In the genomic region with DNA sequence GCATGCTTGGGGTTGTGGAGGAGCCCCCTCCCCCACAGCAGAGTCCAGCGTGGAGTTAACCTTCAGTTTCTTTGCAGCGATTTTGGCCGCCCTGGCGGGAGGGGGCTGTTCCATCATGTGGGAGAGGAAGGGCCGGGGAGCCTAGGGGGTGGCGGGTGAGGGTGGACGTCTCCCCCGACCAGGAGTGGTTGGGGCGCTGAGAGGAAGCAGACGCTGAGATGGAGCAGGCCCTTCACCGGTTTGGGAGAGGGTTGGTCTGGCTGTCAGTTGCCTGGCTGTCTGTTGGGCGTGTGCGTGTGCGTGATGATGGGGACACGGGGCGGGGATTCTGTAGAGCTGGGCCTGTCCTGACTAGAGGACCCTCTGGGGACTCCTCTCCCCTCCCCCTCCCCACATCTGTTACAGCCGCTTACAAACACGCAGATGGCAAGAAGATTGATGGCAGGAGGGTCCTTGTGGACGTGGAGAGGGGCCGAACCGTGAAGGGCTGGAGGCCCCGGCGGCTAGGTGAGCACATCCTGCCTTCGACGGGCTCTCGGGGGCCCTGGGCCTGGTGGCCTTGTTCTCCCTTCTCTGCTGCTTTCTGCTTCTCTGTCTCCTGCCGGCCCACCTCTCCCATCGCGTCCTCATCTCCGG, we compare ENCODE assay signal across 22 cellular contexts. TPM values are rescaled to one million over a fixed set of nuclear protein-coding genes. Genes with fewer than 3 reads are reported as not detected.
A peak's percentile ranks its signal among the peaks of the same experiment; 100 is the strongest.
DNase-seq lines count a peak whose midpoint lies in the region; ATAC-seq and TF ChIP-seq lines count a peak whose summit lies in the region.
"Had no signal": no experiment of that assay in that cellular context is flagged by ENCODE, and none has a peak within 500 bp of the region (broad histone marks: within the 10 kb centered on the region; RNA-seq: fewer than 3 reads in every experiment).

No MANE protein-coding gene starts in this region.

- peaks cover 0 to 2% of the 10 kb centered on the region in 2 experiments; a peak in 2 of 5 replicates for H3K9me3 Mint-ChIP-seq in H9
- no peaks in the 10 kb centered on the region for H3K9me3 Mint-ChIP-seq in WTC11
- H3K9me3 Mint-ChIP-seq in nephron, result no peaks in the 10 kb centered on the region
- H3K9me3 Mint-ChIP-seq: activated CD4-positive, alpha-beta memory T cell treated with anti-CD3 and anti-CD28 coated beads for 36 hours; activated naive CD8-positive, alpha-beta T cell treated with anti-CD3 and anti-CD28 coated beads, Interleukin-2, amount 10 ng/mL, durations not matched to agents 7 days and 5 days; activated T-cell treated with anti-CD3 and anti-CD28 coated beads, Interleukin-2, amount 50 U/mL, for 72 hours; T-cell had no signal

- H3K4me1 ChIP-seq in BE2C (peaks cover 20% of the 10 kb centered on the region), H9 (ENCODE audit: insufficient read depth, low read length) (no peaks in the 10 kb centered on the region), GM23248 (ENCODE audit: insufficient read depth) (no peaks in the 10 kb centered on the region)
- H3K4me1 ChIP-seq: breast epithelium had no signal

- peaks cover 25% of the 10 kb centered on the region for H3F3A ChIP-seq in GM23248 (ENCODE audit: insufficient read depth)

- no peaks in the 10 kb centered on the region for H3K27me3 ChIP-seq in BE2C
- H3K27me3 ChIP-seq in H9 (ENCODE audit: insufficient read depth, low read length), result no peaks in the 10 kb centered on the region
- H3K27me3 ChIP-seq in GM23248 (replicated peaks; ENCODE audit: insufficient read depth), result no peaks in the 10 kb centered on the region
- H3K27me3 ChIP-seq: breast epithelium, esophagus muscularis mucosa had no signal

- no peak overlapping the region for H2BK15ac ChIP-seq in H9 (ENCODE audit: low read depth, low read length)

- H2BK120ac ChIP-seq in H9 (ENCODE audit: low read depth, low read length, poor library complexity, severe bottlenecking), result no peak overlapping the region

- H4K8ac ChIP-seq in H9 (replicated peaks; ENCODE audit: insufficient read length, low read depth, low read length), result no peak overlapping the region

- H3K27ac ChIP-seq in H9 (ENCODE audit: insufficient read length, low read depth, low read length), result no peak overlapping the region
- H3K27ac ChIP-seq in GM23248, result no peak overlapping the region
- H3K27ac ChIP-seq: breast epithelium, C4-2B, esophagus muscularis mucosa had no signal

- no peak overlapping the region for H3K18ac ChIP-seq in H9 (ENCODE audit: insufficient read length, low read depth, low read length)

- DNase-seq in BE2C (peak; percentile 75), H9 (no peak), WTC11 (ENCODE audit: low spot score) (no peak), DMS79 treated with DMSO at 0.1 percent for 48 hours (lab: John Stamatoyannopoulos, UW) (no peak), GM23248 (no peak)
- DNase-seq in activated naive CD4-positive, alpha-beta T cell treated with anti-CD3 and anti-CD28 coated beads, Interleukin-2, amount 50 U/mL, for 16 hours, result no peak
- DNase-seq: activated CD4-positive, alpha-beta memory T cell treated with anti-CD3 and anti-CD28 coated beads for 36 hours; activated naive CD8-positive, alpha-beta T cell treated with anti-CD3 and anti-CD28 coated beads, Interleukin-2, amount 10 ng/mL, durations not matched to agents 7 days and 5 days; activated T-cell treated with anti-CD3 and anti-CD28 coated beads, Interleukin-2, amount 50 U/mL, for 72 hours; left colon; NCI-H1436; NCI-H226; occipital lobe; RPMI8226; substantia nigra; T-cell had no signal

- H3K79me1 ChIP-seq in H9 (ENCODE audit: insufficient read depth, low read depth, low read length, poor library complexity, severe bottlenecking), result no peaks in the 10 kb centered on the region

- H3K4me2 ChIP-seq in H9 (ENCODE audit: insufficient read depth, insufficient read length, low read length) (no peak overlapping the region), GM23248 (ENCODE audit: unreplicated experiment) (no peak overlapping the region)

- no peaks in the 10 kb centered on the region for H3K23me2 ChIP-seq in H9 (ENCODE audit: insufficient read length, low read depth, low read length, poor library complexity, severe bottlenecking)

- no CpG with 5 or more reads among the region's 30 CpGs for WGBS in H9 (ENCODE audit: extremely low coverage, insufficient read length, low lambda C conversion rate)
- 76 to 79% methylated on average over 26 to 30 of the region's 30 CpGs for whole genome bisulfite sequencing in GM23248 (ENCODE audit: low coverage in 1 of 2, low lambda C conversion rate in 2 of 2, missing lambda C conversion rate in 2 of 2), 2 experiments

- no peak overlapping the region for H2BK5ac ChIP-seq in H9 (ENCODE audit: insufficient read length, low read length)

- H3K4me3 Mint-ChIP-seq in H9, result no peak overlapping the region
- H3K4me3 Mint-ChIP-seq in WTC11, result no peak overlapping the region
- H3K4me3 Mint-ChIP-seq in nephron, result peak overlapping the region in 2 of 3 experiments; percentile 43 to 54
- H3K4me3 Mint-ChIP-seq: activated CD4-positive, alpha-beta memory T cell treated with anti-CD3 and anti-CD28 coated beads for 36 hours; activated naive CD8-positive, alpha-beta T cell treated with anti-CD3 and anti-CD28 coated beads, Interleukin-2, amount 10 ng/mL, durations not matched to agents 7 days and 5 days; activated T-cell treated with anti-CD3 and anti-CD28 coated beads, Interleukin-2, amount 50 U/mL, for 72 hours; T-cell had no signal

- H3K56ac ChIP-seq in H9 (ENCODE audit: insufficient read length, low read depth, low read length), result no peak overlapping the region

- H3K4me1 Mint-ChIP-seq in H9 (peaks cover 6 to 32% of the 10 kb centered on the region in 2 experiments), WTC11 (peaks cover 20% of the 10 kb centered on the region), nephron (peaks cover 12% of the 10 kb centered on the region)

- H3K23ac ChIP-seq in H9 (ENCODE audit: insufficient read length, low read depth, low read length), result no peak overlapping the region

- H3K36me3 ChIP-seq in BE2C (peaks cover 92% of the 10 kb centered on the region), GM23248 (ENCODE audit: low read depth) (peaks cover 37% of the 10 kb centered on the region; the same call in 1 of the 2 replicates)
- H3K36me3 ChIP-seq: breast epithelium had no signal

- no peaks in the 10 kb centered on the region for H3K9me3 ChIP-seq in BE2C
- H3K9me3 ChIP-seq in H9 (ENCODE audit: control insufficient read depth, low read depth, low read length), result no peaks in the 10 kb centered on the region
- H3K9me3 ChIP-seq in GM23248 (ENCODE audit: low read depth), result no peaks in the 10 kb centered on the region
- H3K9me3 ChIP-seq: breast epithelium, esophagus muscularis mucosa had no signal

- no peak overlapping the region for H2BK20ac ChIP-seq in H9 (ENCODE audit: low read depth, low read length, poor library complexity, severe bottlenecking)

- no peak overlapping the region for H3K9ac ChIP-seq in H9 (ENCODE audit: extremely low read depth, insufficient read length, low read length)
- H3K9ac ChIP-seq in GM23248, result no peak overlapping the region

- no peak overlapping the region for H3K4me3 ChIP-seq in BE2C (ENCODE audit: low read depth, low read length)
- no peak overlapping the region for H3K4me3 ChIP-seq in GM23248
- H3K4me3 ChIP-seq: breast epithelium, esophagus muscularis mucosa had no signal

- no peak overlapping the region for H4K91ac ChIP-seq in H9 (ENCODE audit: insufficient read length, low read depth, low read length)

- no peak overlapping the region for H3K14ac ChIP-seq in H9 (ENCODE audit: insufficient read depth, low read length)

- CTCF ChIA-PET in WTC11 (lab: Charles Lee), result interaction anchor here (0.6 to 2.8 kb wide), 5 partner anchors 9 to 105 kb away, joined by 3 to 30 read pairs (median 3); a partner anchor contains a TSS

- H3K79me2 ChIP-seq in H9 (ENCODE audit: insufficient read depth, low read length), result no peaks in the 10 kb centered on the region
- H3K79me2 ChIP-seq in GM23248 (ENCODE audit: insufficient read depth), result peaks cover 23% of the 10 kb centered on the region

- H3K27me3 Mint-ChIP-seq in H9 (ENCODE audit: low read depth) (no peaks in the 10 kb centered on the region; the same call in 1 of the 2 replicates), WTC11 (ENCODE audit: low read depth) (no peaks in the 10 kb centered on the region), nephron (ENCODE audit: low read depth) (no peaks in the 10 kb centered on the region)
- H3K27me3 Mint-ChIP-seq: activated CD4-positive, alpha-beta memory T cell treated with anti-CD3 and anti-CD28 coated beads for 36 hours; activated naive CD8-positive, alpha-beta T cell treated with anti-CD3 and anti-CD28 coated beads, Interleukin-2, amount 10 ng/mL, durations not matched to agents 7 days and 5 days; T-cell had no signal

- no peak for ATAC-seq in WTC11
- ATAC-seq: activated T-cell treated with anti-CD3 and anti-CD28 coated beads, Interleukin-2, amount 50 U/mL, for 72 hours; left colon; T-cell had no signal

- no peaks in the 10 kb centered on the region for H3K9me2 ChIP-seq in GM23248 (ENCODE audit: insufficient read depth)

- H3T11ph ChIP-seq in H9 (ENCODE audit: low read length), result no peak overlapping the region

- in situ Hi-C loops in GM23248 (cut with MboI), result no loop called here

- TF ChIP-seq CTCF in BE2C (IDR thresholded peaks at IDR 0.05; ENCODE audit: low read depth, low read length) (no peak), H9 (conservative IDR thresholded peaks at IDR 0.05) (no peak), WTC11 (IDR thresholded peaks at IDR 0.05) (no peak), nephron (IDR thresholded peaks at IDR 0.05; ENCODE audit: unreplicated experiment in 3 of 3) (no peak)

- no peak overlapping the region for H2AK5ac ChIP-seq in H9 (ENCODE audit: insufficient read length, low read length)

- no peak overlapping the region for H3K4ac ChIP-seq in H9 (ENCODE audit: low read depth, low read length)

- H4K5ac ChIP-seq in H9 (ENCODE audit: insufficient read length, low read depth, low read length), result no peak overlapping the region

- H3K36me3 Mint-ChIP-seq in H9 (ENCODE audit: insufficient read depth in 1 of 3, low read depth in 3 of 3) (peaks cover 59 to 88% (median 86%) of the 10 kb centered on the region in 3 experiments), WTC11 (peaks cover 57% of the 10 kb centered on the region), nephron (ENCODE audit: low read depth) (peaks cover 66% of the 10 kb centered on the region)

- H2AFZ ChIP-seq in H9 (ENCODE audit: low read length), result no peak overlapping the region
- H2AFZ ChIP-seq in GM23248, result no peak overlapping the region

- H4K20me1 ChIP-seq in H9 (ENCODE audit: control insufficient read depth, insufficient read depth, insufficient read length), result no peaks in the 10 kb centered on the region
- no peaks in the 10 kb centered on the region; the same call in 1 of the 2 replicates for H4K20me1 ChIP-seq in GM23248 (ENCODE audit: insufficient read depth)

- H3K27ac Mint-ChIP-seq in H9 (peak overlapping the region in 2 of 3 experiments; percentile 61 to 90; a peak in 4 of 7 replicates), WTC11 (peak overlapping the region; percentile 37; the same call in 1 of the 2 replicates), nephron (peak overlapping the region; percentile 7 to 89 (median 67))
- H3K27ac Mint-ChIP-seq: activated CD4-positive, alpha-beta memory T cell treated with anti-CD3 and anti-CD28 coated beads for 36 hours; activated naive CD8-positive, alpha-beta T cell treated with anti-CD3 and anti-CD28 coated beads, Interleukin-2, amount 10 ng/mL, durations not matched to agents 7 days and 5 days; activated T-cell treated with anti-CD3 and anti-CD28 coated beads, Interleukin-2, amount 50 U/mL, for 72 hours; T-cell had no signal

- H2BK12ac ChIP-seq in H9 (ENCODE audit: insufficient read length, low read depth, low read length), result no peak overlapping the region

- POLR2A ChIA-PET in WTC11 (lab: Charles Lee), result no interaction called here

RNA-seq across cellular contexts. Expression of a gene that starts 9.8 kb away (rescaled TPM):
- 22.0 TPM for polyA plus RNA-seq in BE2C (2012; ENCODE audit: insufficient read depth, insufficient read length, low read depth)
- total RNA-seq in H9 (2021) (3.5 and 4.2 TPM in 2 replicates), WTC11 (2021) (5.1 to 5.7 TPM (median 5.1 TPM) in 3 replicates)
- 10.7 and 12.5 TPM in 2 replicates for total RNA-seq in GM23248 (2014; rRNA removed; shearing (Covaris generic))
- 11.9 and 12.6 TPM in 2 replicates for polyA plus RNA-seq in GM23248 (2016; fragmentation: Nextera tagmentation; extraction: Ambion mirVana)

RNA-seq across cellular contexts. Expression of a gene that starts 14.6 kb away (rescaled TPM):
- 1.3 TPM for polyA plus RNA-seq in BE2C (2012; ENCODE audit: insufficient read depth, insufficient read length, low read depth)
- total RNA-seq in H9 (2021) (0.72 and 1.1 TPM in 2 replicates), WTC11 (2021) (3.1 to 3.4 TPM (median 3.2 TPM) in 3 replicates)
- 0.86 TPM in 1 of 2 replicates, not detected in the other for total RNA-seq in GM23248 (2014; rRNA removed; shearing (Covaris generic))
- 1.0 and 1.4 TPM in 2 replicates for polyA plus RNA-seq in GM23248 (2016; fragmentation: Nextera tagmentation; extraction: Ambion mirVana)

RNA-seq across cellular contexts. Expression of a gene that starts 15.0 kb away (rescaled TPM):
- 44.4 TPM for polyA plus RNA-seq in BE2C (2012; ENCODE audit: insufficient read depth, insufficient read length, low read depth)
- 18.8 and 19.1 TPM in 2 replicates for total RNA-seq in H9 (2021)
- total RNA-seq in WTC11 (2021), result 25.5 to 30.1 TPM (median 27.3 TPM) in 3 replicates
- 0.63 and 2.4 TPM in 2 replicates for total RNA-seq in GM23248 (2014; rRNA removed; shearing (Covaris generic))
- 1.2 TPM in 2 replicates for polyA plus RNA-seq in GM23248 (2016; fragmentation: Nextera tagmentation; extraction: Ambion mirVana)

RNA-seq across cellular contexts. Expression of a gene that starts 19.1 kb away (rescaled TPM):
- polyA plus RNA-seq in BE2C (2012; ENCODE audit: insufficient read depth, insufficient read length, low read depth), result 206 TPM
- total RNA-seq in H9 (2021) (292 and 295 TPM in 2 replicates), WTC11 (2021) (253 to 267 TPM (median 266 TPM) in 3 replicates)
- 146 and 184 TPM in 2 replicates for total RNA-seq in GM23248 (2014; rRNA removed; shearing (Covaris generic))
- polyA plus RNA-seq in GM23248 (2016; fragmentation: Nextera tagmentation; extraction: Ambion mirVana), result 102 and 104 TPM in 2 replicates

RNA-seq across cellular contexts. Expression of a gene that starts 31.8 kb away (rescaled TPM):
- not detected for polyA plus RNA-seq in BE2C (2012; ENCODE audit: insufficient read depth, insufficient read length, low read depth)
- 0.04 TPM in 2 replicates for total RNA-seq in H9 (2021)
- total RNA-seq in WTC11 (2021), result 0.09 TPM in 3 replicates
- not detected in 2 replicates for total RNA-seq in GM23248 (2014; rRNA removed; shearing (Covaris generic))
- 0.04 and 0.13 TPM in 2 replicates for polyA plus RNA-seq in GM23248 (2016; fragmentation: Nextera tagmentation; extraction: Ambion mirVana)
- total RNA-seq: activated CD4-positive, alpha-beta memory T cell treated with anti-CD3 and anti-CD28 coated beads for 36 hours; activated naive CD8-positive, alpha-beta T cell treated with anti-CD3 and anti-CD28 coated beads, Interleukin-2, amount 10 ng/mL, durations not matched to agents 7 days and 5 days; activated T-cell treated with anti-CD3 and anti-CD28 coated beads, Interleukin-2, amount 50 U/mL, for 72 hours; breast epithelium; esophagus muscularis mucosa; left colon; M059J; mucosa of gallbladder; T-cell had no signal

Comparison
In these comparisons a context has a peak if more than half of its experiments do, and no peak if none do; other contexts are left out.
1. H3K4me3 Mint-ChIP-seq: peak in nephron (2 of 3); none in H9 (0 of 2) and WTC11 (single experiment).
2. Peak in every context shown above with its lines, with median percentiles within 50 percentile points of each other: H3K27ac Mint-ChIP-seq.